In the genomic region with DNA sequence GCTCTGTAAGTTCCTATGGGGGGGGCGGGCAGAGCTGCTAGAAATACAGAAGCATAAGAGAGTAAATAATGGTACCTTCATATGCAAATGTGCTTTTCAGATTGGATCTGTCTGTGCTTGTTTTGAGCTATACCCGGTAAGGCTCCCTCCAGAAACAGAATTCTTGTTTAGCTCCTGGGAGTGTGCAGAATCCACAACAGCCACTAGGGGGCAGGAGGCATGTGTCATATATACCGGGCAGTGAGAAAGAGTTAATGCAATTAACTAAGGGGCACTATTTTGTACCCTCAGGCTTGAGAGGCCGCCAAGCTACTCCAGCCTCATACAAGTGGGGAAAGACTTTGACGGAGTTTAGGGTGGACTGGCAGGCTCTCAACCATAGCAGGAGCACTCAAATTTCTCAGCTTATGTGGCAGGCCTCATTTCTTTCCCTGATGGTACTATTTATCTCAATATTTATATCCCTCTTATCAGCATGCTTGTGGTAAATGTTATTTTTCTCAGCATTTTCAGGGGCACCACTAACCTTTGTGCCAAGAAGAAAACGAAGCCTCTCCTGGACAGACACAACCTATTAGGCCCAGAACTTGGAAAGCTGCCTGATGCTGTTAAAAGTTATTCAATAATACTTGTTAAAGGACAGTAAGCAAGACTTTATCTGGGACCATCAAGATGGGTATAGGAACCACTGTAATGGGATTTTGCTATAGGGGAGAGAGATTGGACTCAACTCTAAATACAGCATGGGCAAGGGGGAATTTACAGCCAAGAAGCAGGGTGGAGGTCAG, we compare ENCODE assay signal across 8 cellular contexts. TPM values are rescaled to one million over a fixed set of nuclear protein-coding genes. Genes with fewer than 3 reads are reported as not detected.
DNase-seq lines count a peak whose midpoint lies in the region; ATAC-seq and TF ChIP-seq lines count a peak whose summit lies in the region.

No MANE protein-coding gene starts in this region.

- no peaks in the 10 kb centered on the region for H3K36me3 Mint-ChIP-seq in nephron (ENCODE audit: low read depth)

- TF ChIP-seq CTCF in esophagus squamous epithelium (IDR thresholded peaks at IDR 0.05) (peak; percentile 71 to 98 (median 92)), nephron (IDR thresholded peaks at IDR 0.05; ENCODE audit: unreplicated experiment in 3 of 3) (peak; percentile 92 to 94 (median 94))

- H3K27me3 Mint-ChIP-seq in nephron (ENCODE audit: low read depth): no peaks in the 10 kb centered on the region

- H3K79me2 ChIP-seq in ACC112 (ENCODE audit: control insufficient read depth, insufficient read depth, low read length, unreplicated experiment): no peaks in the 10 kb centered on the region

- WGBS in esophagus squamous epithelium, 2 donors: 10% methylated on average over 6 of the region's 6 CpGs

- H3K27me3 ChIP-seq in ACC112 (ENCODE audit: insufficient read depth, low read length): no peaks in the 10 kb centered on the region
- H3K27me3 ChIP-seq in esophagus squamous epithelium: no peaks in the 10 kb centered on the region
- H3K27me3 ChIP-seq in stomach smooth muscle (ENCODE audit: control insufficient read depth in 1 of 2, insufficient read depth in 2 of 2, low read length in 2 of 2): no peaks in the 10 kb centered on the region

- H3K36me3 ChIP-seq in ACC112 (ENCODE audit: insufficient read depth, low read length) (no peaks in the 10 kb centered on the region), esophagus squamous epithelium (no peaks in the 10 kb centered on the region), stomach smooth muscle (ENCODE audit: control insufficient read depth in 2 of 2, insufficient read depth in 2 of 2, low read length in 2 of 2) (no peaks in the 10 kb centered on the region)

- H3K9me3 ChIP-seq in esophagus squamous epithelium (no peaks in the 10 kb centered on the region), stomach smooth muscle (ENCODE audit: control insufficient read depth in 2 of 2, low read length in 2 of 2) (no peaks in the 10 kb centered on the region)

- peak overlapping the region in 1 of 2 donors; percentile 15 for H3K9ac ChIP-seq in stomach smooth muscle (ENCODE audit: low read length in 2 of 2)

- H2AFZ ChIP-seq in ACC112 (ENCODE audit: low read length, unreplicated experiment): peak overlapping the region; percentile 28

- DNase-seq in HT-29 (ENCODE audit: low spot score): peak; percentile 75
- DNase-seq in OCI-M1 (lab: John Stamatoyannopoulos, UW): peak; percentile 84
- DNase-seq in activated T-cell treated with anti-CD3 and anti-CD28 coated beads for 24 hours (ENCODE audit: low read depth): peak; percentile 72
- DNase-seq in esophagus squamous epithelium (lab: John Stamatoyannopoulos, UW): no peak

- H3K4me1 Mint-ChIP-seq in nephron: peaks cover 15% of the 10 kb centered on the region

- no peaks in the 10 kb centered on the region for H3K9me3 Mint-ChIP-seq in nephron

- no peak for TF ChIP-seq POLR2A in esophagus squamous epithelium (IDR thresholded peaks at IDR 0.05)

- peak; percentile 73 for ATAC-seq in GM18511 (IDR thresholded peaks at IDR 0.05; ENCODE audit: unreplicated experiment)

- H3K27ac ChIP-seq in ACC112 (ENCODE audit: low read depth, low read length) (no peak overlapping the region), esophagus squamous epithelium (no peak overlapping the region), stomach smooth muscle (ENCODE audit: low read length) (peak overlapping the region; percentile 31)

- H3K4me1 ChIP-seq in ACC112 (ENCODE audit: control insufficient read depth, insufficient read depth, low read length, unreplicated experiment): no peaks in the 10 kb centered on the region
- peaks cover 0 to 9% (median 0%) of the 10 kb centered on the region in 3 donors for H3K4me1 ChIP-seq in esophagus squamous epithelium
- peaks cover 7% of the 10 kb centered on the region for H3K4me1 ChIP-seq in stomach smooth muscle (ENCODE audit: control insufficient read depth, insufficient read depth, low read length)

- intact Hi-C loops in esophagus squamous epithelium (cut with DNase I): no loop called here

- H3K4me3 Mint-ChIP-seq in nephron: no peak overlapping the region

- H3K27ac Mint-ChIP-seq in nephron: peak overlapping the region in 2 of 3 experiments; percentile 31 to 69

- no peak overlapping the region for H3K4me3 ChIP-seq in ACC112 (ENCODE audit: low read depth, low read length)
- no peak overlapping the region for H3K4me3 ChIP-seq in esophagus squamous epithelium
- H3K4me3 ChIP-seq in stomach smooth muscle (ENCODE audit: low read length in 2 of 2): no peak overlapping the region

RNA-seq across cellular contexts. Expression of a gene that starts 10.7 kb away (rescaled TPM):
- 124 and 169 TPM in 2 replicates for total RNA-seq in HT-29 (2014; rRNA removed; shearing (Covaris generic))
- 1 to 10 TPM in 3 of 4 donors, under 1 TPM in 1; 0.56 to 5.1 (median 1.5) TPM for total RNA-seq in esophagus squamous epithelium

RNA-seq across cellular contexts. Expression of a gene that starts 16.9 kb away (rescaled TPM):
- total RNA-seq in HT-29 (2014; rRNA removed; shearing (Covaris generic)): 1,545 and 1,586 TPM in 2 replicates
- total RNA-seq in esophagus squamous epithelium: 100 to 1,000 TPM; 360 to 590 (median 461) TPM

RNA-seq across cellular contexts. Expression of a gene that starts 51.4 kb away (rescaled TPM):
- not detected in 2 replicates for total RNA-seq in HT-29 (2014; rRNA removed; shearing (Covaris generic))
- total RNA-seq in esophagus squamous epithelium: 1 to 10 TPM; 1.7 to 8.4 (median 2.5) TPM

Comparison
In these comparisons a context has a peak if more than half of its experiments do, and no peak if none do; other contexts are left out.
1. RNA of a gene that starts 10.7 kb away (total RNA-seq): 124 to 169 TPM in HT-29; 0.56 to 5.1 TPM in esophagus squamous epithelium; every median in the first group is over 10 times any median in the second.